Comparison of ENCODE assay signal across 1 cellular context in genomic region chr13:110455941-110456340, GRCh38.
TF ChIP-seq lines count a peak whose summit lies in the region.

No MANE protein-coding gene starts in this region.

TF ChIP-seq in GM12878, 131 proteins besides CTCF, POLR2A, EP300 and RAD21 (continued from another document):
- TF ChIP-seq SMARCA5 (IDR thresholded peaks at IDR 0.05) (peak; percentile 86; the same call in 1 of the 2 replicates), IKZF2 (IDR thresholded peaks at IDR 0.05) (peak; percentile 36 to 38; a peak in 2 of 4 replicates), TCF3 (IDR thresholded peaks at IDR 0.05; ENCODE audit: borderline replicate concordance, insufficient read depth, low read depth, low read length) (no peak), HCFC1 (IDR thresholded peaks at IDR 0.05; ENCODE audit: low read length) (no peak), ZNF592 (IDR thresholded peaks at IDR 0.05) (no peak), JUNB (IDR thresholded peaks at IDR 0.05) (no peak), RFX5 (IDR thresholded peaks at IDR 0.05; ENCODE audit: low read depth, low read length) (no peak), TARDBP (IDR thresholded peaks at IDR 0.05; ENCODE audit: borderline replicate concordance) (0 out of 2 replicates have a peak, but pooled peaks have one; percentile 58), FOXM1 (IDR thresholded peaks at IDR 0.05; ENCODE audit: low read depth, low read length) (peak; percentile 74), CUX1 (IDR thresholded peaks at IDR 0.05; ENCODE audit: insufficient replicate concordance, low read depth, low read length) (no peak), BHLHE40 (IDR thresholded peaks at IDR 0.05; ENCODE audit: borderline replicate concordance in 1 of 2, low read depth in 2 of 2, low read length in 1 of 2) (peak in 1 of 2 experiments; percentile 53; a peak in 2 of 4 replicates), SREBF2 (IDR thresholded peaks at IDR 0.05; ENCODE audit: low read length) (no peak), STAT1 (conservative IDR thresholded peaks at IDR 0.05) (peak; percentile 64; the same call in 1 of the 2 replicates), HSF1 (IDR thresholded peaks at IDR 0.05; ENCODE audit: low read depth, low read length) (no peak), EED (IDR thresholded peaks at IDR 0.05; ENCODE audit: low read depth) (peak; percentile 64; the same call in 1 of the 2 replicates), CHD1 (IDR thresholded peaks at IDR 0.05; ENCODE audit: low read depth, low read length) (no peak), PAX5 (IDR thresholded peaks at IDR 0.05; ENCODE audit: borderline replicate concordance, low read depth, low read length) (0 out of 2 replicates have a peak, but pooled peaks have one; percentile 15), NR2C2 (IDR thresholded peaks at IDR 0.05; ENCODE audit: borderline replicate concordance, control insufficient read depth, insufficient read length, low read depth) (no peak), ATF3 (IDR thresholded peaks at IDR 0.05; ENCODE audit: borderline replicate concordance, extremely low read depth, low read depth, low read length) (no peak), TBL1XR1 (IDR thresholded peaks at IDR 0.05; ENCODE audit: low read depth, low read length) (no peak), LARP7 (IDR thresholded peaks at IDR 0.05) (no peak), TCF12 (IDR thresholded peaks at IDR 0.05; ENCODE audit: low read depth, low read length) (no peak), ATF7 (IDR thresholded peaks at IDR 0.05; ENCODE audit: low read depth) (peak; percentile 66), YBX1 (IDR thresholded peaks at IDR 0.05) (no peak), MXI1 (IDR thresholded peaks at IDR 0.05; ENCODE audit: low read depth, low read length) (peak; percentile 55; the same call in 1 of the 2 replicates), BACH1 (IDR thresholded peaks at IDR 0.05; ENCODE audit: borderline replicate concordance) (peak; percentile 92; the same call in 1 of the 2 replicates), IRF3 (IDR thresholded peaks at IDR 0.05) (no peak), HDGF (IDR thresholded peaks at IDR 0.05) (0 out of 2 replicates have a peak, but pooled peaks have one; percentile 48), POLR2AphosphoS2 (IDR thresholded peaks at IDR 0.05; ENCODE audit: low read depth, low read length) (no peak), SREBF1 (IDR thresholded peaks at IDR 0.05; ENCODE audit: low read length) (no peak), REST (IDR thresholded peaks at IDR 0.05; ENCODE audit: low read depth, low read length) (no peak), RUNX3 (IDR thresholded peaks at IDR 0.05; ENCODE audit: low read length) (peak; percentile 36; the same call in 1 of the 2 replicates), KDM1A (IDR thresholded peaks at IDR 0.05; ENCODE audit: borderline replicate concordance) (no peak), CREM (IDR thresholded peaks at IDR 0.05; ENCODE audit: low read depth) (peak; percentile 73; the same call in 1 of the 2 replicates), FOXK2 (IDR thresholded peaks at IDR 0.05) (no peak), PKNOX1 (IDR thresholded peaks at IDR 0.05) (no peak), MTA3 (IDR thresholded peaks at IDR 0.05; ENCODE audit: borderline replicate concordance, low read length) (no peak), RBBP5 (conservative IDR thresholded peaks at IDR 0.05) (no peak), ZSCAN29 (IDR thresholded peaks at IDR 0.05) (no peak), BRCA1 (IDR thresholded peaks at IDR 0.05; ENCODE audit: low read depth, low read length) (no peak), MYC (IDR thresholded peaks at IDR 0.05; ENCODE audit: insufficient read depth, insufficient read length, insufficient replicate concordance, low read length, severe bottlenecking) (no peak), SPI1 (IDR thresholded peaks at IDR 0.05; ENCODE audit: borderline replicate concordance, insufficient read depth, low read depth, low read length) (no peak), USF1 (IDR thresholded peaks at IDR 0.05; ENCODE audit: borderline replicate concordance, extremely low read length, insufficient read depth, low read depth, low read length) (no peak), MEF2A (IDR thresholded peaks at IDR 0.05; ENCODE audit: insufficient read depth, low read depth, low read length) (no peak)
